Comparison of ENCODE assay signal across 22 cellular contexts in genomic region chr9:25226901-25227686, GRCh38.
"Had no signal": no experiment of that assay in that cellular context is flagged by ENCODE, and none has a peak within 500 bp of the region (broad histone marks: within the 10 kb centered on the region; RNA-seq: fewer than 3 reads in every experiment).

No MANE protein-coding gene starts in this region.

- FAIRE-seq: RCC 7860 had no signal

- H3K4me3 ChIP-seq: MG63, SJSA1, SK-N-MC had no signal

- H3K27me3 ChIP-seq: MG63, SJSA1 had no signal

- DNase-seq: IMR-90, Karpas-422, KG1, MG63, NCI-H1092, NCI-H1436, NCI-H187, NCI-H2029, NCI-H2081 treated with DMSO at 0.1 percent for 48 hours, NCI-H2171, NCI-H226, NCI-H446, NCI-H510A, NCI-H524 treated with DMSO at 0.1 percent for 48 hours, NCI-H69, NCI-H774, Right ventricle myocardium superior, RPMI8226, SIG-M5 had no signal

- H3K27ac ChIP-seq: SJSA1, SK-N-MC had no signal

- H3K4me1 ChIP-seq: SJSA1 had no signal

- H3K9me3 ChIP-seq: MG63, SJSA1 had no signal

- H3K36me3 ChIP-seq: MG63, SJSA1 had no signal
